ENCODE assay signal across 17 cellular contexts in genomic region chr13:110331362-110331761, GRCh38. TPM values are rescaled to one million over a fixed set of nuclear protein-coding genes. Genes with fewer than 3 reads are reported as not detected.
A peak's percentile ranks its signal among the peaks of the same experiment; 100 is the strongest.
DNase-seq lines count a peak whose midpoint lies in the region; ATAC-seq and TF ChIP-seq lines count a peak whose summit lies in the region.
"Had no signal": no experiment of that assay in that cellular context is flagged by ENCODE, and none has a peak within 500 bp of the region (broad histone marks: within the 10 kb centered on the region; RNA-seq: fewer than 3 reads in every experiment).

No MANE protein-coding gene starts in this region.

- no peaks in the 10 kb centered on the region for H3K27me3 ChIP-seq in subcutaneous abdominal adipose tissue (ENCODE audit: control insufficient read depth in 5 of 5, insufficient read depth in 4 of 5, low read length in 5 of 5)
- H3K27me3 ChIP-seq: body of pancreas, hepatocyte had no signal

- peaks cover 3 to 49% (median 35%) of the 10 kb centered on the region in 5 donors for H3K36me3 ChIP-seq in subcutaneous abdominal adipose tissue (ENCODE audit: control insufficient read depth in 5 of 5, insufficient read depth in 5 of 5, low read length in 5 of 5)

- peaks cover 3% of the 10 kb centered on the region for H3K27me3 Mint-ChIP-seq in HFFc6 (ENCODE audit: insufficient read depth)
- H3K27me3 Mint-ChIP-seq in activated CD4-positive, alpha-beta T cell treated with anti-CD3 and anti-CD28 coated beads, Interleukin-2, amount 10 ng/mL, durations not matched to agents 7 days and 5 days, result peaks cover 19% of the 10 kb centered on the region

- peak overlapping the region; percentile 66 for H3K27ac ChIP-seq in subcutaneous abdominal adipose tissue (ENCODE audit: low read depth, low read length)
- H3K27ac ChIP-seq: body of pancreas, hepatocyte had no signal

- POLR2A ChIA-PET in activated CD4-positive, alpha-beta T cell treated with anti-CD3 and anti-CD28 coated beads, Interleukin-2, amount 10 ng/mL, durations not matched to agents 7 days and 5 days (lab: Charles Lee), result no interaction called here

- no peak overlapping the region for H3K4me3 ChIP-seq in choroid plexus epithelial cell (ENCODE audit: low read depth, low read length)
- no peak overlapping the region for H3K4me3 ChIP-seq in subcutaneous abdominal adipose tissue (ENCODE audit: low read depth in 1 of 5, low read length in 5 of 5)
- H3K4me3 ChIP-seq: body of pancreas, hepatocyte had no signal

- peak overlapping the region; percentile 68 for H3K4me3 Mint-ChIP-seq in HFFc6
- no peak overlapping the region for H3K4me3 Mint-ChIP-seq in activated CD4-positive, alpha-beta T cell treated with anti-CD3 and anti-CD28 coated beads, Interleukin-2, amount 10 ng/mL, durations not matched to agents 7 days and 5 days
- H3K4me3 Mint-ChIP-seq: mesothelial cell of epicardium; stimulated activated memory B cell treated with anti-CD40 and anti-IgM and Interleukin-4, amounts not matched to agents 10 μg/mL and 1 μg/mL and 100 μg/mL, for 72 hours had no signal

- CTCF ChIA-PET in activated CD4-positive, alpha-beta T cell treated with anti-CD3 and anti-CD28 coated beads, Interleukin-2, amount 10 ng/mL, durations not matched to agents 7 days and 5 days (lab: Charles Lee), result interaction anchor here (0.5 kb wide), 1 partner anchor 116 kb away, joined by 5 read pairs; no protein-coding TSS in a partner anchor

- H3K36me3 Mint-ChIP-seq in HFFc6 (ENCODE audit: low read depth), result peaks cover 56% of the 10 kb centered on the region
- H3K36me3 Mint-ChIP-seq in activated CD4-positive, alpha-beta T cell treated with anti-CD3 and anti-CD28 coated beads, Interleukin-2, amount 10 ng/mL, durations not matched to agents 7 days and 5 days (ENCODE audit: low read depth), result no peaks in the 10 kb centered on the region
- H3K36me3 Mint-ChIP-seq: stimulated activated memory B cell treated with anti-CD40 and anti-IgM and Interleukin-4, amounts not matched to agents 10 μg/mL and 1 μg/mL and 100 μg/mL, for 72 hours had no signal

- peak overlapping the region; percentile 81 for H3K27ac Mint-ChIP-seq in HFFc6
- no peak overlapping the region for H3K27ac Mint-ChIP-seq in activated CD4-positive, alpha-beta T cell treated with anti-CD3 and anti-CD28 coated beads, Interleukin-2, amount 10 ng/mL, durations not matched to agents 7 days and 5 days
- H3K27ac Mint-ChIP-seq: stimulated activated memory B cell treated with anti-CD40 and anti-IgM and Interleukin-4, amounts not matched to agents 10 μg/mL and 1 μg/mL and 100 μg/mL, for 72 hours had no signal

- peak overlapping the region in 1 of 5 donors; percentile 22 for H3K9ac ChIP-seq in subcutaneous abdominal adipose tissue (ENCODE audit: low read length in 5 of 5)

- peaks cover 100% of the 10 kb centered on the region for H3K4me1 Mint-ChIP-seq in HFFc6 (ENCODE audit: low read depth)
- H3K4me1 Mint-ChIP-seq in activated CD4-positive, alpha-beta T cell treated with anti-CD3 and anti-CD28 coated beads, Interleukin-2, amount 10 ng/mL, durations not matched to agents 7 days and 5 days, result no peaks in the 10 kb centered on the region
- H3K4me1 Mint-ChIP-seq: stimulated activated memory B cell treated with anti-CD40 and anti-IgM and Interleukin-4, amounts not matched to agents 10 μg/mL and 1 μg/mL and 100 μg/mL, for 72 hours had no signal

- no peak for TF ChIP-seq CTCF in HFFc6 (IDR thresholded peaks at IDR 0.05)
- no peak for TF ChIP-seq CTCF in choroid plexus epithelial cell (conservative IDR thresholded peaks at IDR 0.05; ENCODE audit: low read depth, low read length)

- no peak for ATAC-seq in GM18519 (IDR thresholded peaks at IDR 0.05; ENCODE audit: low FRiP score, unreplicated experiment)
- ATAC-seq: body of pancreas; stimulated activated memory B cell treated with anti-CD40 and anti-IgM and Interleukin-4, amounts not matched to agents 10 μg/mL and 1 μg/mL and 100 μg/mL, for 72 hours had no signal

- DNase-seq in HFFc6, result no peak
- DNase-seq in choroid plexus epithelial cell (ENCODE audit: low read depth), result peak; percentile 92
- peak; percentile 79 for DNase-seq in mesenteric fat pad (ENCODE audit: low spot score)
- no peak for DNase-seq in NCI-H2029 treated with DMSO at 0.1 percent for 48 hours (lab: John Stamatoyannopoulos, UW)
- no peak for DNase-seq in activated CD4-positive, alpha-beta T cell treated with anti-CD3 and anti-CD28 coated beads, Interleukin-2, amount 10 ng/mL, durations not matched to agents 7 days and 5 days
- no peak for DNase-seq in activated CD4-positive, CD25-positive, alpha-beta regulatory T cell (lab: John Stamatoyannopoulos, UW)
- DNase-seq: activated CD4-positive, alpha-beta T cell treated with anti-CD3 and anti-CD28 coated beads, Interleukin-2, amount 50 U/mL, for 1 hour; body of pancreas; H7; MM.1S; stimulated activated CD4-positive, alpha-beta T cell treated with anti-CD3 and anti-CD28 coated beads, Interleukin-4, amount 100 ng/mL, for 1 hour; T-helper 1 cell had no signal

- H3K9me3 ChIP-seq in subcutaneous abdominal adipose tissue (ENCODE audit: control insufficient read depth in 5 of 5, low read length in 5 of 5), result no peaks in the 10 kb centered on the region
- H3K9me3 ChIP-seq: body of pancreas had no signal

- H3K9me3 Mint-ChIP-seq in HFFc6, result no peaks in the 10 kb centered on the region
- peaks cover 3% of the 10 kb centered on the region for H3K9me3 Mint-ChIP-seq in activated CD4-positive, alpha-beta T cell treated with anti-CD3 and anti-CD28 coated beads, Interleukin-2, amount 10 ng/mL, durations not matched to agents 7 days and 5 days
- H3K9me3 Mint-ChIP-seq: mesothelial cell of epicardium had no signal

- peaks cover 0 to 40% (median 36%) of the 10 kb centered on the region in 5 donors for H3K4me1 ChIP-seq in subcutaneous abdominal adipose tissue (ENCODE audit: control insufficient read depth in 5 of 5, insufficient read depth in 5 of 5, low read length in 5 of 5)

RNA-seq across cellular contexts. Expression of gene COL4A2, which starts 24.3 kb away (rescaled TPM):
- total RNA-seq in HFFc6 (2021; fragmentation: NEBNext Ultra II Directional; extraction: Animal tissue kit (Norgen Biotek cat#: 25700)), result 100 to 1,000 TPM; 202 to 327 (median 217) TPM
- total RNA-seq in mesenteric fat pad, result 1,333 TPM
- total RNA-seq in activated CD4-positive, alpha-beta T cell treated with anti-CD3 and anti-CD28 coated beads, Interleukin-2, amount 10 ng/mL, durations not matched to agents 7 days and 5 days, result not detected

RNA-seq across cellular contexts. Expression of gene COL4A1, which starts 24.4 kb away (rescaled TPM):
- 100 to 1,000 TPM; 137 to 328 (median 148) TPM for total RNA-seq in HFFc6 (2021; fragmentation: NEBNext Ultra II Directional; extraction: Animal tissue kit (Norgen Biotek cat#: 25700))
- total RNA-seq in mesenteric fat pad, result 1,996 TPM
- under 1 TPM; 0.06 to 0.12 TPM for total RNA-seq in activated CD4-positive, alpha-beta T cell treated with anti-CD3 and anti-CD28 coated beads, Interleukin-2, amount 10 ng/mL, durations not matched to agents 7 days and 5 days

Comparison
In these comparisons a context has a peak if more than half of its experiments do, and no peak if none do; other contexts are left out.
1. DNase-seq: peak in choroid plexus epithelial cell (single experiment) and mesenteric fat pad (single experiment); none in HFFc6 (single experiment), NCI-H2029 treated with DMSO at 0.1 percent for 48 hours (single experiment), activated CD4-positive, alpha-beta T cell treated with anti-CD3 and anti-CD28 coated beads, Interleukin-2, amount 10 ng/mL, durations not matched to agents 7 days and 5 days (single experiment) and activated CD4-positive, CD25-positive, alpha-beta regulatory T cell (0 of 4).
2. RNA of gene COL4A2, which starts 24.3 kb away (total RNA-seq): 1,333 TPM in mesenteric fat pad (single experiment) and 202 to 327 TPM in HFFc6; not detected in activated CD4-positive, alpha-beta T cell treated with anti-CD3 and anti-CD28 coated beads, Interleukin-2, amount 10 ng/mL, durations not matched to agents 7 days and 5 days; every median in the first group is over 100 times any median in the second.
3. RNA of gene COL4A1, which starts 24.4 kb away (total RNA-seq): 1,996 TPM in mesenteric fat pad (single experiment) and 137 to 328 TPM in HFFc6; 0.06 to 0.12 TPM in activated CD4-positive, alpha-beta T cell treated with anti-CD3 and anti-CD28 coated beads, Interleukin-2, amount 10 ng/mL, durations not matched to agents 7 days and 5 days; every median in the first group is over 100 times any median in the second.